In the genomic region with DNA sequence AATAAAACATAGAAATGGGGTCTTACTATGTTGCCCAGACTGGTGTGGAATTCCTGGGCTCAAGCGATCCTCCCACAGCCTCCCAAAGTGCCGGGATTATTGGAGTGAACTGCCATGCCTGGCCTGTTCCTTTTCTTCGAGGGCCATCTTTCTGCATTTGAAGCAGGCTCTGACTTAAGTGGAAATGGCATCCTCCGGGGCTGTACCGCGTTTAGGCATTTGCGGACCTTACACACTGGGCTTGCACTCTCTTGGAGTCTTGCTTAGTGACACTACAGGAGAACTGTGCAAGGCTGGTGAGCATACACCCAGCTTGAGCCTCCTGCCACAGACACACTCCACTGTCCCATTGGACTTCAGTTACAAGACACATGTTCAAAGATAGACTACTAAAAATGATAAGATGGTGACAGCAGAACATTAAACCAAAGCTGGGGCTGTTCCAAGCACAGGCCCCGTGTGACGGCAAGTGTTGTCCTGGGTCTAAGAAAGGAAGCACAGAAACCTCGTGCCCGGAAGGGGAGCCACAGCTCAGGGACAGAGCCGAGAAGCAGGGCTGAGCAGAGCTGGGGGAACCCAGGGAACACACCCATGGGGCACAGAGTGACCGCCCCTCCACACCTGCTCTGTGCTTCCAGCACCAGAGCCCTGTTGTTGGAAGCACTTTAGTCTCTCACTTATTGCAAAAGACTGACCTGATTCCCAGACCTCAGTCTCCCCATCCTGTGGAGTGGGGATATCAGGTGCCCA, we compare ENCODE assay signal across 29 cellular contexts. TPM values are rescaled to one million over a fixed set of nuclear protein-coding genes. Genes with fewer than 3 reads are reported as not detected.
DNase-seq lines count a peak whose midpoint lies in the region; FAIRE-seq and TF ChIP-seq lines count a peak whose summit lies in the region.
"Had no signal": no experiment of that assay in that cellular context is flagged by ENCODE, and none has a peak within 500 bp of the region (broad histone marks: within the 10 kb centered on the region; RNA-seq: fewer than 3 reads in every experiment).

No MANE protein-coding gene starts in this region.

- peaks cover 3% of the 10 kb centered on the region for H3K27me3 Mint-ChIP-seq in endothelial cell (ENCODE audit: unreplicated experiment)
- H3K27me3 Mint-ChIP-seq: activated CD4-positive, alpha-beta memory T cell treated with anti-CD3 and anti-CD28 coated beads, Interleukin-2, amount 10 ng/mL, durations not matched to agents 7 days and 5 days; dendritic cell treated with granulocyte-macrophage colony-stimulating factor and Interleukin-4, amounts not matched to agents 40 ng/mL and 50 ng/mL, for 4 days; IgD-negative memory B cell had no signal

- H3K36me3 ChIP-seq in osteoblast (ENCODE audit: insufficient read depth, low read length), result no peaks in the 10 kb centered on the region
- H3K36me3 ChIP-seq: ascending aorta, heart left ventricle, ovary, thyroid gland had no signal

- H3K36me3 Mint-ChIP-seq in endothelial cell (ENCODE audit: low read depth, unreplicated experiment), result no peaks in the 10 kb centered on the region
- H3K36me3 Mint-ChIP-seq: activated naive CD8-positive, alpha-beta T cell treated with anti-CD3 and anti-CD28 coated beads, Interleukin-2, amount 10 ng/mL, durations not matched to agents 7 days and 5 days had no signal

- H3K4me1 ChIP-seq in osteoblast (ENCODE audit: insufficient read depth, low read length), result no peaks in the 10 kb centered on the region
- H3K4me1 ChIP-seq: ascending aorta, heart left ventricle, thyroid gland had no signal

- no peaks in the 10 kb centered on the region for H3K79me2 ChIP-seq in osteoblast (ENCODE audit: insufficient read depth, low read length)

- no peaks in the 10 kb centered on the region for H4K20me1 ChIP-seq in osteoblast (ENCODE audit: insufficient read depth, low read length)

- H3K4me3 ChIP-seq in osteoblast (ENCODE audit: insufficient read depth, low read length), result no peak overlapping the region
- H3K4me3 ChIP-seq: ascending aorta, heart left ventricle, lung, ovary, thyroid gland had no signal

- H3K4me1 Mint-ChIP-seq in endothelial cell (ENCODE audit: unreplicated experiment), result no peaks in the 10 kb centered on the region
- H3K4me1 Mint-ChIP-seq: activated CD4-positive, alpha-beta memory T cell treated with anti-CD3 and anti-CD28 coated beads, Interleukin-2, amount 10 ng/mL, durations not matched to agents 7 days and 5 days; activated naive CD8-positive, alpha-beta T cell treated with anti-CD3 and anti-CD28 coated beads, Interleukin-2, amount 10 ng/mL, durations not matched to agents 7 days and 5 days; IgD-negative memory B cell; stimulated activated naive CD8-positive, alpha-beta T cell treated with anti-CD3 and anti-CD28 coated beads, Interleukin-15, amount 100 ng/mL, for 72 hours had no signal

- no peak for FAIRE-seq in GM19239 (lab: Jason Lieb, UNC)

- peak; percentile 26 for DNase-seq in activated CD8-positive, alpha-beta memory T cell treated with anti-CD3 and anti-CD28 coated beads for 24 hours
- DNase-seq in activated CD8-positive, alpha-beta memory T cell treated with anti-CD3 and anti-CD28 coated beads, Interleukin-2, amount 50 U/mL, for 4 hours, result no peak
- peak; percentile 20 for DNase-seq in ecto neural progenitor cell (ENCODE audit: low spot score)
- DNase-seq in osteoblast (ENCODE audit: insufficient read length, low spot score, missing footprints), result peak; percentile 43
- peak; percentile 25 for DNase-seq in ureter (ENCODE audit: low spot score)
- no peak for DNase-seq in GM19239 (ENCODE audit: insufficient read length, low spot score)
- DNase-seq in COR-L47 (lab: John Stamatoyannopoulos, UW), result no peak
- no peak for DNase-seq in endothelial cell (ENCODE audit: low spot score)
- DNase-seq: activated CD4-positive, alpha-beta memory T cell treated with anti-CD3 and anti-CD28 coated beads, Interleukin-2, amount 10 ng/mL, durations not matched to agents 7 days and 5 days; activated gamma-delta T cell treated with Interleukin-2 at 50 U/mL for 16 hours; activated naive CD8-positive, alpha-beta T cell treated with anti-CD3 and anti-CD28 coated beads, Interleukin-2, amount 10 ng/mL, durations not matched to agents 7 days and 5 days; Calu3; caudate nucleus; DMS79 treated with DMSO at 0.1 percent for 48 hours; foreskin melanocyte; GDM1; nephron progenitor cell; stimulated activated CD8-positive, alpha-beta memory T cell treated with anti-CD3 and anti-CD28 coated beads, Interleukin-4, amount 100 ng/mL, for 48 hours; stimulated activated naive CD8-positive, alpha-beta T cell treated with anti-CD3 and anti-CD28 coated beads, Interleukin-15, amount 100 ng/mL, for 72 hours; T-helper 9 cell; thyroid gland had no signal

- H2AFZ ChIP-seq in osteoblast (ENCODE audit: low read length), result no peak overlapping the region

- no peak overlapping the region for H3K27ac Mint-ChIP-seq in endothelial cell (ENCODE audit: unreplicated experiment)
- H3K27ac Mint-ChIP-seq: activated CD4-positive, alpha-beta memory T cell treated with anti-CD3 and anti-CD28 coated beads, Interleukin-2, amount 10 ng/mL, durations not matched to agents 7 days and 5 days; activated naive CD8-positive, alpha-beta T cell treated with anti-CD3 and anti-CD28 coated beads, Interleukin-2, amount 10 ng/mL, durations not matched to agents 7 days and 5 days; dendritic cell treated with granulocyte-macrophage colony-stimulating factor and Interleukin-4, amounts not matched to agents 40 ng/mL and 50 ng/mL, for 4 days; IgD-negative memory B cell; nephron progenitor cell; stimulated activated naive CD8-positive, alpha-beta T cell treated with anti-CD3 and anti-CD28 coated beads, Interleukin-15, amount 100 ng/mL, for 72 hours had no signal

- no peaks in the 10 kb centered on the region for H3K9me3 Mint-ChIP-seq in endothelial cell (ENCODE audit: unreplicated experiment)
- H3K9me3 Mint-ChIP-seq: activated CD4-positive, alpha-beta memory T cell treated with anti-CD3 and anti-CD28 coated beads, Interleukin-2, amount 10 ng/mL, durations not matched to agents 7 days and 5 days; activated naive CD8-positive, alpha-beta T cell treated with anti-CD3 and anti-CD28 coated beads, Interleukin-2, amount 10 ng/mL, durations not matched to agents 7 days and 5 days had no signal

- H3K4me3 Mint-ChIP-seq in endothelial cell (ENCODE audit: unreplicated experiment), result no peak overlapping the region
- H3K4me3 Mint-ChIP-seq: activated CD4-positive, alpha-beta memory T cell treated with anti-CD3 and anti-CD28 coated beads, Interleukin-2, amount 10 ng/mL, durations not matched to agents 7 days and 5 days; activated naive CD8-positive, alpha-beta T cell treated with anti-CD3 and anti-CD28 coated beads, Interleukin-2, amount 10 ng/mL, durations not matched to agents 7 days and 5 days; dendritic cell treated with granulocyte-macrophage colony-stimulating factor and Interleukin-4, amounts not matched to agents 40 ng/mL and 50 ng/mL, for 4 days; IgD-negative memory B cell; nephron progenitor cell; stimulated activated naive CD8-positive, alpha-beta T cell treated with anti-CD3 and anti-CD28 coated beads, Interleukin-15, amount 100 ng/mL, for 72 hours had no signal

- H3K27ac ChIP-seq in osteoblast (ENCODE audit: low read depth, low read length), result no peak overlapping the region
- H3K27ac ChIP-seq: 22Rv1, ascending aorta, C4-2B, heart left ventricle, ovary, thyroid gland had no signal

- no peak overlapping the region for H3K4me2 ChIP-seq in osteoblast (ENCODE audit: insufficient read depth, low read length)

- H3K9me3 ChIP-seq in osteoblast (ENCODE audit: low read depth, low read length), result no peaks in the 10 kb centered on the region
- H3K9me3 ChIP-seq: ascending aorta, ovary, thyroid gland had no signal

- H3K27me3 ChIP-seq in osteoblast (ENCODE audit: insufficient read depth, low read length), result peaks cover 27% of the 10 kb centered on the region
- H3K27me3 ChIP-seq: ascending aorta, ovary, thyroid gland had no signal

- no peak for TF ChIP-seq CTCF in osteoblast (IDR thresholded peaks at IDR 0.05; ENCODE audit: extremely low read depth, low read depth, low read length)
- no peak for TF ChIP-seq CTCF in endothelial cell (IDR thresholded peaks at IDR 0.05; ENCODE audit: unreplicated experiment)

RNA-seq across cellular contexts. Expression of a gene that starts 59.0 kb away (rescaled TPM):
- 2.5 and 3.5 TPM in 2 replicates for total RNA-seq in osteoblast
- total RNA-seq in ureter, result 77.1 TPM
- total RNA-seq in endothelial cell (ENCODE audit: unreplicated experiment), result 10.5 TPM
- total RNA-seq: activated CD4-positive, alpha-beta memory T cell treated with anti-CD3 and anti-CD28 coated beads, Interleukin-2, amount 10 ng/mL, durations not matched to agents 7 days and 5 days; activated naive CD8-positive, alpha-beta T cell treated with anti-CD3 and anti-CD28 coated beads, Interleukin-2, amount 10 ng/mL, durations not matched to agents 7 days and 5 days had no signal

Comparison
In these comparisons a context has a peak if more than half of its experiments do, and no peak if none do; other contexts are left out.
1. DNase-seq: peak in activated CD8-positive, alpha-beta memory T cell treated with anti-CD3 and anti-CD28 coated beads for 24 hours (single experiment), ecto neural progenitor cell (single experiment), osteoblast (single experiment) and ureter (single experiment); none in activated CD8-positive, alpha-beta memory T cell treated with anti-CD3 and anti-CD28 coated beads, Interleukin-2, amount 50 U/mL, for 4 hours (single experiment), GM19239 (single experiment), COR-L47 (single experiment) and endothelial cell (single experiment).